Comparison of ENCODE assay signal across 8 cellular contexts in the genomic region with DNA sequence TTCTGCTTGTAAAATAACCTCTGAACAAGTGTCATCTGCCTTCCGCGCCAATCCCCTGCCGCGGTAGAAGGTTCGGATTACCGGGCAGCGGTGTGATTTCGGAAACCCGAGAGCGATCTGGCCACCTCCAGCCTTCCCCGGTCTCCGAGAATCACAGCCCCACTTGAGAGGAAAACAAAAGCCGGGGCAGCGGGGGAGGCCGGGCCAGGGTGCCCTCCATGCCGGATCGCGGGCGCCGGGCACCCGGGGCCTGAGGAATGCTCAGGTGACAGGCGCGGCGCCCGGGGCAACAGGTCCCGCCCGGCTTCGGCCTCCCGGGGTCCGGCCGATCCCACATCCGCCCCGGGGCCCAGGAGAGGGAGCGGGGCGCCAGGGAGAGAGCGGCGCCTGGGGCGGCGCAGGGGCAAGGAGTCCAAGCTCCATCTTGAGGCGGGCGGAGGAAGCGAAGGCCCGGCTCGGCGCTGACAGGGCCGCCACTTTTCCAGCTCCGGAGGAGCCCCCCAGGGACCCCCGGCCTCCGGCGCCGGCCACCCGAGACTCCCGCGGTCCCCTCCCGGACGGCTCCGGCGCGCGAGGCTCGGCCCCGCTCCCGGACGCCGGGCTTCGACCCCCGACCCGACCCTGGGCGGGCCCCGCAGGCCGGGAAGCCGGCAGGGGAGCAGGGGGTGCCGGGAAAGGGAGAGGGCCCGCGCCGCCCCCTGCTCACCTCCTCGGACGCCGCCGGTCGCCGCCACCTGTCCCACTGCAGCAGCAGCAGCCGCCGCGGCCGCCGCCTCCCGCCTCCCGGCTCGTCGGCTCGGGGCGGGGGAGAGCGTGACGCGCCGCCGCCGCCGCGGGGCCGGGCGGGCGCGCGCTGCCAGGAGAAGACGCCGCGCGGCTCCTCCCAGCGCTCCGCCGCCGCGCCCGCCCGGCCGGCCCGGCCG. TPM values are rescaled to one million over a fixed set of nuclear protein-coding genes. Genes with fewer than 3 reads are reported as not detected.
DNase-seq lines count a peak whose midpoint lies in the region; ATAC-seq and TF ChIP-seq lines count a peak whose summit lies in the region.

A gene (minus strand): TSS at position 855 of the 923 bp plus-strand sequence. CDS start 42,217 bp downstream, outside the sequence.

- peak; percentile 76 for DNase-seq in A673 (ENCODE audit: low spot score)
- peak; percentile 38 to 80 for DNase-seq in NCI-H526 (lab: John Stamatoyannopoulos, UW)
- peak; percentile 70 for DNase-seq in activated CD8-positive, alpha-beta memory T cell treated with anti-CD3 and anti-CD28 coated beads, Interleukin-2, amount 10 ng/mL, durations not matched to agents 7 days and 5 days
- peak; percentile 49 to 75 for DNase-seq in mesothelial cell of epicardium (ENCODE audit: low spot score in 2 of 2, unreplicated experiment in 2 of 2)
- DNase-seq in stimulated activated CD8-positive, alpha-beta memory T cell treated with anti-CD3 and anti-CD28 coated beads, Interleukin-7, amount 100 ng/mL, for 48 hours (ENCODE audit: extremely low read depth in 1 of 2, low read depth in 1 of 2): peak; percentile 34

- H3K4me1 Mint-ChIP-seq in activated CD8-positive, alpha-beta memory T cell treated with anti-CD3 and anti-CD28 coated beads, Interleukin-2, amount 10 ng/mL, durations not matched to agents 7 days and 5 days: peaks cover 37% of the 10 kb centered on the region
- H3K4me1 Mint-ChIP-seq in mesothelial cell of epicardium: peaks cover 29% of the 10 kb centered on the region

- H3K27ac ChIP-seq in A673 (ENCODE audit: low read depth, low read length, poor library complexity, severe bottlenecking): peak within 1 kb of the TSS; percentile 96

- H3K9me3 ChIP-seq in A673 (ENCODE audit: low read depth, low read length, poor library complexity, severe bottlenecking): no peaks in the 10 kb centered on the region

- ATAC-seq in GM18498 (IDR thresholded peaks at IDR 0.05; ENCODE audit: unreplicated experiment) (peak; percentile 70), HG02981 (IDR thresholded peaks at IDR 0.05; ENCODE audit: unreplicated experiment) (peak; percentile 54)
- ATAC-seq in activated CD8-positive, alpha-beta memory T cell treated with anti-CD3 and anti-CD28 coated beads, Interleukin-2, amount 10 ng/mL, durations not matched to agents 7 days and 5 days: peak; percentile 83

- H3K4me1 ChIP-seq in A673 (ENCODE audit: insufficient read depth, low read length, poor library complexity, severe bottlenecking): peaks cover 17% of the 10 kb centered on the region

- in situ Hi-C loops in endometrial microvascular endothelial cells (cut with HindIII; ENCODE audit: inconsistent ontology term, low pct_unique_long_range_greater_than_20kb, low sequenced_read_pairs): no loop called here

- TF ChIP-seq CTCF in A673 (conservative IDR thresholded peaks at IDR 0.05; ENCODE audit: low read depth, low read length) (peak; percentile 56), mesothelial cell of epicardium (IDR thresholded peaks at IDR 0.05; ENCODE audit: unreplicated experiment) (peak; percentile 16)

- H3K27me3 ChIP-seq in A673 (replicated peaks; ENCODE audit: insufficient read depth, low read depth, low read length, poor library complexity): no peaks in the 10 kb centered on the region

- H3K4me3 Mint-ChIP-seq in activated CD8-positive, alpha-beta memory T cell treated with anti-CD3 and anti-CD28 coated beads, Interleukin-2, amount 10 ng/mL, durations not matched to agents 7 days and 5 days: peak within 1 kb of the TSS; percentile 83
- peak within 1 kb of the TSS; percentile 93 for H3K4me3 Mint-ChIP-seq in mesothelial cell of epicardium

- CTCF ChIA-PET in A673 (lab: Charles Lee): interaction anchor here (0.5 to 1.4 kb wide), 5 partner anchors 8 to 63 kb away, joined by 3 to 11 read pairs (median 4); no protein-coding TSS in a partner anchor
- CTCF ChIA-PET in activated CD8-positive, alpha-beta memory T cell treated with anti-CD3 and anti-CD28 coated beads, Interleukin-2, amount 10 ng/mL, durations not matched to agents 7 days and 5 days (lab: Charles Lee): interaction anchor here (1.0 to 2.9 kb wide), 7 partner anchors 10 to 79 kb away, joined by 3 to 13 read pairs (median 4); a partner anchor contains a TSS

- peak within 1 kb of the TSS; percentile 83 for H3K27ac Mint-ChIP-seq in activated CD8-positive, alpha-beta memory T cell treated with anti-CD3 and anti-CD28 coated beads, Interleukin-2, amount 10 ng/mL, durations not matched to agents 7 days and 5 days
- H3K27ac Mint-ChIP-seq in mesothelial cell of epicardium: peak within 1 kb of the TSS; percentile 99

- peak within 1 kb of the TSS; percentile 87 for H3K4me3 ChIP-seq in A673 (ENCODE audit: low read depth, low read length, poor library complexity, severe bottlenecking)

- H3K36me3 ChIP-seq in A673 (ENCODE audit: insufficient read depth, low read length, poor library complexity, severe bottlenecking): no peaks in the 10 kb centered on the region

- BruUV-seq in A673 (replicated peaks; lab: Mats Ljungman, UMichigan): no TSS peak

- peaks cover 3% of the 10 kb centered on the region for H3K36me3 Mint-ChIP-seq in activated CD8-positive, alpha-beta memory T cell treated with anti-CD3 and anti-CD28 coated beads, Interleukin-2, amount 10 ng/mL, durations not matched to agents 7 days and 5 days
- no peaks in the 10 kb centered on the region for H3K36me3 Mint-ChIP-seq in mesothelial cell of epicardium

- H3K27me3 Mint-ChIP-seq in activated CD8-positive, alpha-beta memory T cell treated with anti-CD3 and anti-CD28 coated beads, Interleukin-2, amount 10 ng/mL, durations not matched to agents 7 days and 5 days: no peaks in the 10 kb centered on the region
- H3K27me3 Mint-ChIP-seq in mesothelial cell of epicardium (ENCODE audit: low read depth): no peaks in the 10 kb centered on the region

- intact Hi-C loops in A673 (cut with micrococcal nuclease; ENCODE audit: unreplicated experiment): no loop called here

- H3K9me3 Mint-ChIP-seq in activated CD8-positive, alpha-beta memory T cell treated with anti-CD3 and anti-CD28 coated beads, Interleukin-2, amount 10 ng/mL, durations not matched to agents 7 days and 5 days (ENCODE audit: low read depth): no peaks in the 10 kb centered on the region
- H3K9me3 Mint-ChIP-seq in mesothelial cell of epicardium: no peaks in the 10 kb centered on the region

- POLR2A ChIA-PET in A673 (lab: Charles Lee; ENCODE audit: low non-redundant PET): no interaction called here

RNA-seq across cellular contexts. Expression of the gene that starts here (rescaled TPM):
- total RNA-seq in A673 (2021): 52.1 and 62.2 TPM in 2 replicates
- total RNA-seq in activated CD8-positive, alpha-beta memory T cell treated with anti-CD3 and anti-CD28 coated beads, Interleukin-2, amount 10 ng/mL, durations not matched to agents 7 days and 5 days: 10 to 100 TPM; 56.2 to 75.7 TPM
- 31.7 TPM for total RNA-seq in endometrial microvascular endothelial cells (ENCODE audit: inconsistent ontology term)
- 58.9 to 65.2 TPM (median 61.9 TPM) in 3 replicates for total RNA-seq in mesothelial cell of epicardium

Comparison
In these comparisons a context has a peak if more than half of its experiments do, and no peak if none do; other contexts are left out.
1. Peak in every context shown above with its lines: DNase-seq, ATAC-seq, H3K4me3 ChIP-seq and H3K27ac ChIP-seq.